22 cellular contexts compared by ENCODE assay signal in genomic region chrX:47456080-47456479, GRCh38. TPM values are rescaled to one million over a fixed set of nuclear protein-coding genes. Genes with fewer than 3 reads are reported as not detected.
DNase-seq lines count a peak whose midpoint lies in the region; ATAC-seq and FAIRE-seq lines count a peak whose summit lies in the region.
"Had no signal": no experiment of that assay in that cellular context is flagged by ENCODE, and none has a peak within 500 bp of the region (broad histone marks: within the 10 kb centered on the region; RNA-seq: fewer than 3 reads in every experiment).

No MANE protein-coding gene starts in this region.

- peak; percentile 88 for ATAC-seq in left ventricle myocardium superior
- no peak for ATAC-seq in HG02885 (IDR thresholded peaks at IDR 0.05; ENCODE audit: poor library complexity, unreplicated experiment)
- ATAC-seq: CD8-positive, alpha-beta T cell had no signal

- no peaks in the 10 kb centered on the region for H3K4me1 ChIP-seq in small intestine (ENCODE audit: control insufficient read depth in 2 of 2, insufficient read depth in 1 of 2, low read depth in 1 of 2, low read length in 1 of 2)

- H3K4me3 ChIP-seq in small intestine (ENCODE audit: low read depth in 1 of 2, low read length in 2 of 2): no peak overlapping the region

- no peak for FAIRE-seq in small intestine (lab: Jason Lieb, UNC)
- FAIRE-seq: G401.6, GM18507, H54, HTR-8/SVneo, RCC 7860 had no signal

- DNase-seq in NCI-H2029 (lab: John Stamatoyannopoulos, UW): peak; percentile 1
- no peak for DNase-seq in NCI-H2029 treated with DMSO at 0.1 percent for 48 hours (lab: John Stamatoyannopoulos, UW)
- DNase-seq in cerebellar cortex (ENCODE audit: low spot score): peak; percentile 11
- peak; percentile 61 for DNase-seq in left ventricle myocardium superior
- peak; percentile 47 for DNase-seq in small intestine
- no peak for DNase-seq in stimulated activated naive CD4-positive, alpha-beta T cell treated with Interleukin-2 at 50 U/mL for 16 hours (lab: John Stamatoyannopoulos, UW)
- DNase-seq in immature natural killer cell: no peak
- DNase-seq: C1 segment of cervical spinal cord; CD8-positive, alpha-beta T cell; NCI-H1105; NCI-H2081 treated with DMSO at 0.1 percent for 48 hours; NCI-H2171 treated with DMSO at 0.1 percent for 48 hours; NCI-H526 treated with DMSO at 0.1 percent for 48 hours; OCI-M1 had no signal

- peaks cover 12 to 20% of the 10 kb centered on the region in 2 donors for H3K4me1 Mint-ChIP-seq in immature natural killer cell

- H3K27me3 Mint-ChIP-seq in immature natural killer cell (ENCODE audit: low read depth in 3 of 3): peaks cover 3 to 7% (median 5%) of the 10 kb centered on the region in 3 donors

- H3K4me3 Mint-ChIP-seq in immature natural killer cell: no peak overlapping the region
- H3K4me3 Mint-ChIP-seq: CD8-positive, alpha-beta T cell had no signal

- intact Hi-C loops in left ventricle myocardium superior (cut with micrococcal nuclease): no loop called here

- no peak overlapping the region for H3K27ac ChIP-seq in small intestine (ENCODE audit: low read depth in 1 of 2, low read length in 1 of 2)
- H3K27ac ChIP-seq: 22Rv1, KMS-11 had no signal

- 48 to 80% (median 62%) methylated on average over 6 of the region's 6 CpGs for WGBS in small intestine, 3 donors

- peak overlapping the region in 1 of 6 donors; percentile 64 for H3K27ac Mint-ChIP-seq in immature natural killer cell

- H3K36me3 Mint-ChIP-seq in immature natural killer cell: peaks cover 9 to 43% (median 33%) of the 10 kb centered on the region in 3 donors

- peaks cover 3 to 9% of the 10 kb centered on the region in 2 donors for H3K36me3 ChIP-seq in small intestine (ENCODE audit: control insufficient read depth in 2 of 2, insufficient read depth in 2 of 2, low read length in 2 of 2)

- no peaks in the 10 kb centered on the region for H3K9me3 Mint-ChIP-seq in immature natural killer cell
- H3K9me3 Mint-ChIP-seq: CD8-positive, alpha-beta T cell had no signal

- H3K27me3 ChIP-seq in small intestine (ENCODE audit: control insufficient read depth in 2 of 2, insufficient read depth in 2 of 2, low read length in 2 of 2): no peaks in the 10 kb centered on the region

- H3K9me3 ChIP-seq in small intestine (ENCODE audit: control insufficient read depth, low read depth): no peaks in the 10 kb centered on the region

RNA-seq across cellular contexts. Expression of gene ZNF41, which starts 26.9 kb away (rescaled TPM):
- 12.8 TPM for total RNA-seq in left ventricle myocardium superior
- 1 to 10 TPM; 2.9 to 3.3 (median 3.0) TPM for polyA plus RNA-seq in small intestine
- 1 to 10 TPM in 2 of 3 donors, under 1 TPM in 1; 0.08 to 5.4 (median 2.5) TPM for polyA plus RNA-seq in immature natural killer cell

Comparison
In these comparisons a context has a peak if more than half of its experiments do, and no peak if none do; other contexts are left out.
1. DNase-seq: peak in NCI-H2029 (single experiment), cerebellar cortex (single experiment), left ventricle myocardium superior (single experiment) and small intestine (single experiment); none in NCI-H2029 treated with DMSO at 0.1 percent for 48 hours (single experiment), stimulated activated naive CD4-positive, alpha-beta T cell treated with Interleukin-2 at 50 U/mL for 16 hours (single experiment) and immature natural killer cell (0 of 3).